ENCODE assay signal across 6 cellular contexts in genomic region chr3:134791992-134792391, GRCh38. TPM values are rescaled to one million over a fixed set of nuclear protein-coding genes. Genes with fewer than 3 reads are reported as not detected.
"Had no signal": no experiment of that assay in that cellular context is flagged by ENCODE, and none has a peak within 500 bp of the region (broad histone marks: within the 10 kb centered on the region; RNA-seq: fewer than 3 reads in every experiment).

No MANE protein-coding gene starts in this region.

- H3K9me3 Mint-ChIP-seq: GM23338, H9 had no signal

- H3K4me3 ChIP-seq: GM23338, K562 had no signal

- H3K27ac Mint-ChIP-seq: GM23338, H9 had no signal

- DNase-seq: H9, HCEC 1CT, IMR-90 had no signal

- H3K4me3 Mint-ChIP-seq: GM23338, H9 had no signal

- ATAC-seq: GM23338, K562 had no signal

- H2AFZ ChIP-seq: GM23338 had no signal

- H3K4me2 ChIP-seq: GM23338 had no signal

RNA-seq across cellular contexts. Expression of gene EPHB1, which starts 3.1 kb away (rescaled TPM):
- total RNA-seq: HT-29 had no signal
